29 cellular contexts compared by ENCODE assay signal in the genomic region with DNA sequence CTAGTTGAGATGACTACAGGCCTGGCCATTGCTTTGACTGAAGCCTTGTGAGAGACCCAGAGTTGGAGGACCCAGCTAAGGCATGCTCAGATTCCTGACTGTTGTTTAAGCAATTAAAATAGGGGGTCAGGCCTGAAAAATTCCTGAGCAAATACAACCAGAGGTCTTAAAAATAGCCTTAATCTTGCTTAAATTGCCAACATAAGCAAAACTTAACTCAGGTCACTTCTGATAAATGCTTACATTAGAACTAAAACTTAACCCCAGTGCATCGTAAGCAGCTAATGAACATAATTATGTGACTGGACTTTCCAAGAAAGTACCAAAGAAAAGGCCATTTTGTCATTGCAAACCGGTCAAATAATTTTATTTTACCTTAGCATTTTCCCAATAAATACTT.
"Had no signal": no experiment of that assay in that cellular context is flagged by ENCODE, and none has a peak within 500 bp of the region (broad histone marks: within the 10 kb centered on the region; RNA-seq: fewer than 3 reads in every experiment).

No MANE protein-coding gene starts in this region.

- H3K9me3 Mint-ChIP-seq: effector memory CD8-positive, alpha-beta T cell; endodermal cell had no signal

- H3K27me3 Mint-ChIP-seq: dendritic cell treated with granulocyte-macrophage colony-stimulating factor and Interleukin-4, amounts not matched to agents 40 ng/mL and 50 ng/mL, for 4 days had no signal

- H3K4me3 Mint-ChIP-seq: dendritic cell treated with granulocyte-macrophage colony-stimulating factor and Interleukin-4, amounts not matched to agents 40 ng/mL and 50 ng/mL, for 4 days; effector memory CD8-positive, alpha-beta T cell; endodermal cell had no signal

- H3K27me3 ChIP-seq: colonic mucosa, dorsolateral prefrontal cortex, esophagus muscularis mucosa, foreskin keratinocyte, gastrocnemius medialis, gastroesophageal sphincter, heart left ventricle, heart right ventricle had no signal

- H3K27ac ChIP-seq: colonic mucosa, coronary artery, dorsolateral prefrontal cortex, epithelial cell of prostate, esophagus muscularis mucosa, esophagus squamous epithelium, foreskin keratinocyte, gastrocnemius medialis, gastroesophageal sphincter, heart left ventricle, heart right ventricle had no signal

- DNase-seq: colonic mucosa; cortex of kidney; dermis blood vessel endothelial cell; dorsolateral prefrontal cortex; effector CD4-positive, alpha-beta T cell; effector CD8-positive, alpha-beta T cell; effector memory CD4-positive, alpha-beta T cell; effector memory CD8-positive, alpha-beta T cell; endodermal cell; erythroblast; esophagus squamous epithelium; foreskin fibroblast; foreskin keratinocyte; foreskin melanocyte; gastrocnemius medialis; glutamatergic neuron; head of caudate nucleus; heart left ventricle; heart right ventricle had no signal

- H3K9me3 ChIP-seq: colonic mucosa, esophagus muscularis mucosa, esophagus squamous epithelium, gastrocnemius medialis, gastroesophageal sphincter, heart left ventricle, heart right ventricle had no signal

- ATAC-seq: effector memory CD8-positive, alpha-beta T cell; esophagus mucosa; foreskin keratinocyte; gastrocnemius medialis; gastroesophageal sphincter; heart left ventricle; heart right ventricle had no signal

- FAIRE-seq: colon, endometrium, endothelial cell of umbilical vein, frontal cortex had no signal

- H3K4me1 ChIP-seq: colonic mucosa, esophagus squamous epithelium, foreskin keratinocyte had no signal

- H3K36me3 ChIP-seq: colonic mucosa, esophagus muscularis mucosa, esophagus squamous epithelium, gastrocnemius medialis, gastroesophageal sphincter, heart left ventricle, heart right ventricle had no signal

- H3K27ac Mint-ChIP-seq: dendritic cell treated with granulocyte-macrophage colony-stimulating factor and Interleukin-4, amounts not matched to agents 40 ng/mL and 50 ng/mL, for 4 days; effector memory CD8-positive, alpha-beta T cell; endodermal cell had no signal

- H3K4me3 ChIP-seq: colonic mucosa, coronary artery, dorsolateral prefrontal cortex, esophagus muscularis mucosa, esophagus squamous epithelium, gastrocnemius medialis, gastroesophageal sphincter, heart left ventricle, heart right ventricle had no signal
